Comparison of ENCODE assay signal across 9 cellular contexts in genomic region chr18:34315953-34316352, GRCh38.
"Had no signal": no experiment of that assay in that cellular context is flagged by ENCODE, and none has a peak within 500 bp of the region (broad histone marks: within the 10 kb centered on the region; RNA-seq: fewer than 3 reads in every experiment).

No MANE protein-coding gene starts in this region.

- H3K9ac ChIP-seq: KMS-11 had no signal

- H3K4me1 Mint-ChIP-seq: IgD-negative memory B cell had no signal

- H3K27ac Mint-ChIP-seq: IgD-negative memory B cell had no signal

- H3K4me2 ChIP-seq: KMS-11 had no signal

- ATAC-seq: HepG2, K562 had no signal

- H3K27ac ChIP-seq: HL-60, KMS-11 had no signal

- H3K27me3 Mint-ChIP-seq: IgD-negative memory B cell had no signal

- H3K4me3 Mint-ChIP-seq: IgD-negative memory B cell had no signal

- H3K36me3 Mint-ChIP-seq: IgD-negative memory B cell had no signal

- DNase-seq: IMR-90, KBM-7, KG1 had no signal

- H3K4me3 ChIP-seq: K562 had no signal

- FAIRE-seq: HepG2, HTR-8/SVneo, K562 had no signal
